In the genomic region with DNA sequence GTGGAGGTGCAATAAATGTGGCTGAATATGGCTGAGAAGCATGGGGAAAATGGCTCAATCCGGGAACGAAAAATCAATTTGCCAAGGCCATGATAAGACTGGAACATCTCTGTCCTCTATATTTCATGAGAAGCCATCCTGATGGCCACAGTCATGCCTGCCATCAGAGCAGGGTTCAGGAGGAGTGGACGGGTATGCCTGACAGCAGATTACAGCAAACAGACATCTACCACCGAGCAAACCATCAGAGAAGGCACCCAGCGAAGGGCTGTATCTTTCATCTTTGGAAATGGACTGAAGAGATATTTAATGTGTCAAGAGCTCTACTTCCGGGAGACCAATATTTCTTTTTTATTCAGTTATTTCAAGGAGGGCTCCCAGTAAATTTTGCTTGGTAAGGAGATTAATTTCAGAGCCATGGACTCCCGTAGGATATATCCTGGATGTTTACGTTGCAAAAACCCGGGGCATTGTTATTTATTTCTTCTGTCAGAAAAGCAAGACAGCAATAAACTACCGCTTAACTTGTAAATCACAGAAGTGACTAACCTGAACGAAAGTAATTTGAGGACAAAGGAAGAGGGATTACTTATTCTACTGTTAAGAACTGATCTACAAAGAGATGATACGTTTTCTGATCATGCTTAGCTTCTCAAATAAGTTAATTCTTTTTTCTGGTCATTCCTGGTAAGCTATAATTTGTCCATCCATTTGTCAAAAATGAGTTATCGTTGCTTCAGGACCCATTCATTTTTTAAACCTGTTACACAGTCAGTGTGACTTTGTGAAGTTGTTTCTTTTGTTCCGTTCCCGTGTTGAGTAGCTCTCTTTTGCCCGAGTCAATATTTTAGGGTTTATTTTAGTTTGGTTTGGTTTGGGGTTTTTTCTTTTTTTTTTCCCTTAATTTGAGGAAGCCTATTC, we compare ENCODE assay signal across 8 cellular contexts.
A peak's percentile ranks its signal among the peaks of the same experiment; 100 is the strongest.
DNase-seq lines count a peak whose midpoint lies in the region; ATAC-seq and TF ChIP-seq lines count a peak whose summit lies in the region.

No MANE protein-coding gene starts in this region.

- H2AFZ ChIP-seq in IMR-90 (replicated peaks; ENCODE audit: low read length, poor library complexity), result peak overlapping the region; percentile 81

- H4K91ac ChIP-seq in IMR-90 (ENCODE audit: insufficient read depth, low read depth, low read length), result peak overlapping the region; percentile 96

- CTCF ChIA-PET in IMR-90 (lab: Yijun Ruan, JAX), result interaction anchor here (0.9 to 1.4 kb wide), 1 partner anchor 11 kb away, joined by 3 to 4 read pairs; no protein-coding TSS in a partner anchor

- peak overlapping the region; percentile 95 for H2BK15ac ChIP-seq in IMR-90 (ENCODE audit: low read depth, low read length)

- H3K27ac Mint-ChIP-seq in activated T-helper 1 cell treated with anti-CD3 and anti-CD28 coated beads, Interleukin-12 subunit alpha, Interleukin-12 subunit beta, Interleukin-2, Interleukin-4 antibody, amounts not matched to agents 30 ng/mL and 10 ng/mL and 1 ng/mL, durations not matched to agents 14 hours and 24 hours and 36 hours, result peak overlapping the region; percentile 96

- H3K4me1 Mint-ChIP-seq in activated T-helper 1 cell treated with anti-CD3 and anti-CD28 coated beads, Interleukin-12 subunit alpha, Interleukin-12 subunit beta, Interleukin-2, Interleukin-4 antibody, amounts not matched to agents 30 ng/mL and 10 ng/mL and 1 ng/mL, durations not matched to agents 14 hours and 24 hours and 36 hours (ENCODE audit: low read depth), result peaks cover 58% of the 10 kb centered on the region

- peak overlapping the region; percentile 86 for H3K23ac ChIP-seq in IMR-90 (ENCODE audit: low read depth, low read length)

- H3K4me3 ChIP-seq in IMR-90 (ENCODE audit: insufficient read depth, low read depth, low read length) (peak overlapping the region; percentile 42), right cardiac atrium (ENCODE audit: low read length) (peak overlapping the region; percentile 65)

- dilution Hi-C loops in IMR-90 (cut with HindIII; ENCODE audit: low sequenced_read_pairs, unreplicated experiment), result loop anchor here (25.0 kb wide), 1 partner anchor 118 kb away; no protein-coding TSS in a partner anchor

- H3K9ac ChIP-seq in IMR-90 (ENCODE audit: low read depth, low read length), result peak overlapping the region; percentile 92

- TF ChIP-seq RAD21 in IMR-90 (IDR thresholded peaks at IDR 0.05; ENCODE audit: low read length), result no peak

- DNase-seq in EH (ENCODE audit: low read depth), result peak; percentile 15
- no peak for DNase-seq in IMR-90
- DNase-seq in activated T-helper 1 cell treated with anti-CD3 and anti-CD28 coated beads, Interleukin-12 subunit alpha, Interleukin-12 subunit beta, Interleukin-2, Interleukin-4 antibody, amounts not matched to agents 30 ng/mL and 10 ng/mL and 1 ng/mL, durations not matched to agents 14 hours and 24 hours and 36 hours (ENCODE audit: low spot score), result no peak
- no peak for DNase-seq in right cardiac atrium
- no peak for DNase-seq in sciatic nerve (ENCODE audit: low spot score)
- no peak for DNase-seq in NCI-H774 (lab: John Stamatoyannopoulos, UW)
- DNase-seq in HuH-7 (ENCODE audit: low spot score), result no peak

- no peaks in the 10 kb centered on the region for H3K36me3 ChIP-seq in IMR-90 (ENCODE audit: control insufficient read depth, insufficient read depth, low read length)

- no peaks in the 10 kb centered on the region for H3K36me3 Mint-ChIP-seq in activated T-helper 1 cell treated with anti-CD3 and anti-CD28 coated beads, Interleukin-12 subunit alpha, Interleukin-12 subunit beta, Interleukin-2, Interleukin-4 antibody, amounts not matched to agents 30 ng/mL and 10 ng/mL and 1 ng/mL, durations not matched to agents 14 hours and 24 hours and 36 hours (ENCODE audit: low read depth)

- POLR2A ChIA-PET in IMR-90 (lab: Charles Lee; ENCODE audit: unreplicated experiment), result interaction anchor here (0.6 to 2.6 kb wide), 9 partner anchors 8 to 181 kb away, joined by 3 to 14 read pairs (median 5); a partner anchor contains a TSS

- peak overlapping the region; percentile 92 to 97 for H4K8ac ChIP-seq in IMR-90 (ENCODE audit: low read depth in 2 of 2, low read length in 2 of 2)

- H2AK5ac ChIP-seq in IMR-90 (ENCODE audit: low read depth, low read length), result peak overlapping the region; percentile 75

- H3K14ac ChIP-seq in IMR-90 (replicated peaks; ENCODE audit: low read depth, low read length), result peak overlapping the region; percentile 79

- TF ChIP-seq CTCF in IMR-90 (conservative IDR thresholded peaks at IDR 0.05; ENCODE audit: low read depth, low read length), result no peak

- H2BK20ac ChIP-seq in IMR-90 (ENCODE audit: low read depth, low read length), result peak overlapping the region; percentile 66

- BruUV-seq in IMR-90 (replicated peaks; lab: Mats Ljungman, UMichigan), result no TSS peak

- H2BK120ac ChIP-seq in IMR-90 (ENCODE audit: low read depth, low read length), result peak overlapping the region; percentile 87

- H3K27me3 ChIP-seq in IMR-90 (ENCODE audit: control insufficient read depth, insufficient read depth, low read length) (no peaks in the 10 kb centered on the region), right cardiac atrium (ENCODE audit: control insufficient read depth, insufficient read depth) (no peaks in the 10 kb centered on the region)

- intact Hi-C loops in IMR-90 (cut with micrococcal nuclease) (loop anchor here (1.0 kb wide), 1 partner anchor 8 kb away; no protein-coding TSS in a partner anchor), right cardiac atrium (cut with DNase I) (no loop called here), sciatic nerve (cut with DNase I) (no loop called here)
- intact Hi-C loops in activated T-helper 1 cell treated with anti-CD3 and anti-CD28 coated beads, Interleukin-12 subunit alpha, Interleukin-12 subunit beta, Interleukin-2, Interleukin-4 antibody, amounts not matched to agents 30 ng/mL and 10 ng/mL and 1 ng/mL, durations not matched to agents 14 hours and 24 hours and 36 hours (cut with micrococcal nuclease), result loop anchor here (1.0 kb wide), 3 partner anchors 9 to 63 kb away; no protein-coding TSS in a partner anchor

- H3K79me1 ChIP-seq in IMR-90 (ENCODE audit: low read depth in 1 of 2, low read length in 2 of 2), result peaks cover 7 to 16% of the 10 kb centered on the region in 2 experiments; a peak in 3 of 4 replicates

- H3K27ac ChIP-seq in IMR-90 (ENCODE audit: insufficient read depth, low read length) (peak overlapping the region; percentile 99), right cardiac atrium (ENCODE audit: low read length) (peak overlapping the region; percentile 69)

- peak overlapping the region; percentile 20 for H2AK9ac ChIP-seq in IMR-90 (replicated peaks; ENCODE audit: low read depth, low read length, poor library complexity)

- H3K9me3 Mint-ChIP-seq in activated T-helper 1 cell treated with anti-CD3 and anti-CD28 coated beads, Interleukin-12 subunit alpha, Interleukin-12 subunit beta, Interleukin-2, Interleukin-4 antibody, amounts not matched to agents 30 ng/mL and 10 ng/mL and 1 ng/mL, durations not matched to agents 14 hours and 24 hours and 36 hours, result no peaks in the 10 kb centered on the region

- H3K4me1 ChIP-seq in IMR-90 (ENCODE audit: control insufficient read depth, insufficient read depth, low read length), result peaks cover 13% of the 10 kb centered on the region
- H3K4me1 ChIP-seq in right cardiac atrium (ENCODE audit: control insufficient read depth, insufficient read depth, low read length), result no peaks in the 10 kb centered on the region

- H3K4me2 ChIP-seq in IMR-90 (ENCODE audit: low read depth, low read length), result peak overlapping the region; percentile 98

- peak overlapping the region; percentile 86 for H3K4me3 Mint-ChIP-seq in activated T-helper 1 cell treated with anti-CD3 and anti-CD28 coated beads, Interleukin-12 subunit alpha, Interleukin-12 subunit beta, Interleukin-2, Interleukin-4 antibody, amounts not matched to agents 30 ng/mL and 10 ng/mL and 1 ng/mL, durations not matched to agents 14 hours and 24 hours and 36 hours

- H3K56ac ChIP-seq in IMR-90 (ENCODE audit: extremely low read depth, insufficient read depth, low read length), result peak overlapping the region; percentile 91

- peak overlapping the region; percentile 99 for H3K18ac ChIP-seq in IMR-90 (ENCODE audit: low read depth, low read length)

- peak overlapping the region; percentile 94 for H2BK5ac ChIP-seq in IMR-90 (ENCODE audit: low read depth, low read length, poor library complexity, severe bottlenecking)

- in situ Hi-C loops in IMR-90 (cut with MboI; ENCODE audit: low sequenced_read_pairs), result loop anchor here (25.0 kb wide), 1 partner anchor 1832 kb away; a partner anchor contains a TSS

- peak overlapping the region; percentile 94 for H3K4ac ChIP-seq in IMR-90 (ENCODE audit: low read depth, low read length)

- H4K5ac ChIP-seq in IMR-90 (ENCODE audit: low read depth, low read length), result peak overlapping the region; percentile 99

- H4K20me1 ChIP-seq in IMR-90 (ENCODE audit: insufficient read depth, low read length), result no peaks in the 10 kb centered on the region

- peaks cover 10% of the 10 kb centered on the region; the same call in 1 of the 2 replicates for H3K9me1 ChIP-seq in IMR-90 (ENCODE audit: insufficient read depth, low read length)

- TF ChIP-seq POLR2A in IMR-90 (IDR thresholded peaks at IDR 0.05; ENCODE audit: low read depth, low read length), result no peak

- peak; percentile 18 for ATAC-seq in IMR-90 (ENCODE audit: low read depth)
- ATAC-seq in right cardiac atrium, result peak; percentile 17 to 33
- ATAC-seq in sciatic nerve, result peak; percentile 21
- no peak for ATAC-seq in GM18517 (IDR thresholded peaks at IDR 0.05; ENCODE audit: unreplicated experiment)

- H3K9me3 ChIP-seq in IMR-90 (ENCODE audit: control insufficient read depth, insufficient read depth, low read length), result no peaks in the 10 kb centered on the region
- no peaks in the 10 kb centered on the region for H3K9me3 ChIP-seq in right cardiac atrium (ENCODE audit: control insufficient read depth, low read length)

- no CpG with 5 or more reads among the region's 16 CpGs for WGBS in IMR-90 (ENCODE audit: extremely low coverage in 2 of 2, insufficient read length in 1 of 2), 2 experiments
- 30% methylated on average over 16 of the region's 16 CpGs for WGBS in right cardiac atrium

- H3K27me3 Mint-ChIP-seq in activated T-helper 1 cell treated with anti-CD3 and anti-CD28 coated beads, Interleukin-12 subunit alpha, Interleukin-12 subunit beta, Interleukin-2, Interleukin-4 antibody, amounts not matched to agents 30 ng/mL and 10 ng/mL and 1 ng/mL, durations not matched to agents 14 hours and 24 hours and 36 hours (ENCODE audit: insufficient read depth), result no peaks in the 10 kb centered on the region

TF ChIP-seq in IMR-90, 13 proteins besides CTCF, POLR2A, EP300 and RAD21:
- 0 out of 2 replicates have a peak, but pooled peaks have one; percentile 4 for TF ChIP-seq MAFK (IDR thresholded peaks at IDR 0.05; ENCODE audit: low read depth, low read length)
- no peak for TF ChIP-seq CEBPB (IDR thresholded peaks at IDR 0.05; ENCODE audit: low read depth, low read length)

Comparison
In these comparisons a context has a peak if more than half of its experiments do, and no peak if none do; other contexts are left out.
1. intact Hi-C loops: an anchor here in IMR-90 (1.0 kb wide) and activated T-helper 1 cell treated with anti-CD3 and anti-CD28 coated beads, Interleukin-12 subunit alpha, Interleukin-12 subunit beta, Interleukin-2, Interleukin-4 antibody, amounts not matched to agents 30 ng/mL and 10 ng/mL and 1 ng/mL, durations not matched to agents 14 hours and 24 hours and 36 hours (1.0 kb wide); none called in right cardiac atrium and sciatic nerve.